Comparison of ENCODE assay signal across 13 cellular contexts in the genomic region with DNA sequence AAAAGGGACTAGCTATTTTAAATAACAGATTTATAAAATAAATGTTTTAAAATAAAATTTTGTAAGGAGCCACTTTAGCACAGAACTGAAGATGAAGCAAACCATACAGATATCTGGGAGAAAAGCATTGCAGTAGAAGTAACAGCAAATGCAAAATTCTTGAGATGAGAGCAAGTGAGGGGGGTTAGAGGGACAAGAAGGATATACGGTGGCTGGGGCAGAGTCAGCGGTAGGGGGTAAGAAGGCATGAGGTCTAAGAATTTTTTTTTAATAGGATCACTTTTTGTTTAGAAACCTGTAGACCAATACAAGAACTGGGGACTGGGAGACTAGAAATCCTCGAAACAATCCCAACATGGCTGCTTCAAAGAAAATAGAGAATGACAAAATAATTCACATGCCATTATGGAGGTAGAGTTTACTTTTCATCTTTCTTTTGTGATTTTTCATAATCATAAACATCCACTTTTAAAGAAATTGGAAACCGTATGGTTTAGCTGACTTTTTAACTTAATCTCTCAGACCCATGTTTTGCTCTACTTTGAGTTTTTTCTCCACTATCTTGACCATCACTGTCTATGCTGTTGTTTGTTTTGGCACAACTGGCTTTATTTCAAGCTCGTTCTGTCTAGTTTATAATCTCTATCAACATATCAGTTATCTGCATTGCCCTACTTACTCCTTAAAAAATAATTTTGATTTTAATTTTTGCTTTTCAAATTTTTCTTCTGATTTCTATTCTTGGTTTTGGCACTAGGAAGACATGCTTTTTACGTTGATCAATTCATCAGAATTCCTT.
"Had no signal": no experiment of that assay in that cellular context is flagged by ENCODE, and none has a peak within 500 bp of the region (broad histone marks: within the 10 kb centered on the region; RNA-seq: fewer than 3 reads in every experiment).

No MANE protein-coding gene starts in this region.

- H3K36me3 ChIP-seq: ascending aorta had no signal

- H3K4me3 ChIP-seq: ascending aorta, esophagus squamous epithelium, sigmoid colon, testis had no signal

- H3K4me1 ChIP-seq: foreskin keratinocyte, testis had no signal

- ATAC-seq: foreskin keratinocyte; stimulated activated naive CD8-positive, alpha-beta T cell treated with anti-CD3 and anti-CD28 coated beads, Interleukin-15, amount 100 ng/mL, for 72 hours had no signal

- H3K9me3 ChIP-seq: ascending aorta, esophagus squamous epithelium, sigmoid colon, testis had no signal

- DNase-seq: activated CD8-positive, alpha-beta memory T cell treated with anti-CD3 and anti-CD28 coated beads for 24 hours; activated effector memory CD4-positive, alpha-beta T cell treated with Interleukin-2 at 50 U/mL for 16 hours; activated T-cell treated with anti-CD3 and anti-CD28 coated beads for 4 hours; esophagus squamous epithelium; foreskin keratinocyte; head of caudate nucleus; nephron progenitor cell; sigmoid colon; stimulated activated CD4-positive, alpha-beta T cell treated with anti-CD3 and anti-CD28 coated beads, Interleukin-2, amount 100 ng/mL, for 24 hours; stimulated activated naive CD8-positive, alpha-beta T cell treated with anti-CD3 and anti-CD28 coated beads, Interleukin-15, amount 100 ng/mL, for 72 hours; T-helper 9 cell; testis had no signal

- H3K27ac ChIP-seq: ascending aorta, esophagus squamous epithelium, foreskin keratinocyte, sigmoid colon, testis had no signal

- H3K27me3 Mint-ChIP-seq: stimulated activated naive CD8-positive, alpha-beta T cell treated with anti-CD3 and anti-CD28 coated beads, Interleukin-15, amount 100 ng/mL, for 72 hours had no signal

- H3K27me3 ChIP-seq: ascending aorta, esophagus squamous epithelium, foreskin keratinocyte, sigmoid colon, testis had no signal

- H3K4me3 Mint-ChIP-seq: nephron progenitor cell; stimulated activated naive CD8-positive, alpha-beta T cell treated with anti-CD3 and anti-CD28 coated beads, Interleukin-15, amount 100 ng/mL, for 72 hours had no signal
